Comparison of ENCODE assay signal across 7 cellular contexts in the genomic region with DNA sequence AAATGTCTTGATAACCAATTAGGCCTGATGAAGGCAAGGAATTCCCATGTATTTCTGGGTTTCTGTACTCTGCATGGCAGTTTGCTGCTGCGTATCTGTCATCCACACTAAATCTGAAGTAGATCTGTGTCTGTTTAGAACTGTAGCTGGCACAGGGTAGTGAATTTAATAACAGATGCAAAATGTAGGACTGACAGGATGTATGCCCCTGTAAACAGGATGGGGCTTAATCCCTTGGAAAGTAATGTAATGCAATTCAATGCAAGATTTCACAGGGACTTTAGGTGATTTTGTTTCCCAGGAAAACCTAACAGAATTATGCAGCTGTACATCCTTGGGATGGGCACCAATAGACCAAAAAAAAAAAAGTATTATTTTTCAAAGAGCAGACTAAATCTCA.
"Had no signal": no experiment of that assay in that cellular context is flagged by ENCODE, and none has a peak within 500 bp of the region (broad histone marks: within the 10 kb centered on the region; RNA-seq: fewer than 3 reads in every experiment).

No MANE protein-coding gene starts in this region.

- H3K4me3 ChIP-seq: K562 had no signal

- DNase-seq: IMR-90, KBM-7, KG1 had no signal

- H3K27ac ChIP-seq: HL-60, KMS-11 had no signal

- H3K4me2 ChIP-seq: KMS-11 had no signal

- H3K9ac ChIP-seq: KMS-11 had no signal

- ATAC-seq: HepG2, K562 had no signal
